8 cellular contexts compared by ENCODE assay signal in the genomic region with DNA sequence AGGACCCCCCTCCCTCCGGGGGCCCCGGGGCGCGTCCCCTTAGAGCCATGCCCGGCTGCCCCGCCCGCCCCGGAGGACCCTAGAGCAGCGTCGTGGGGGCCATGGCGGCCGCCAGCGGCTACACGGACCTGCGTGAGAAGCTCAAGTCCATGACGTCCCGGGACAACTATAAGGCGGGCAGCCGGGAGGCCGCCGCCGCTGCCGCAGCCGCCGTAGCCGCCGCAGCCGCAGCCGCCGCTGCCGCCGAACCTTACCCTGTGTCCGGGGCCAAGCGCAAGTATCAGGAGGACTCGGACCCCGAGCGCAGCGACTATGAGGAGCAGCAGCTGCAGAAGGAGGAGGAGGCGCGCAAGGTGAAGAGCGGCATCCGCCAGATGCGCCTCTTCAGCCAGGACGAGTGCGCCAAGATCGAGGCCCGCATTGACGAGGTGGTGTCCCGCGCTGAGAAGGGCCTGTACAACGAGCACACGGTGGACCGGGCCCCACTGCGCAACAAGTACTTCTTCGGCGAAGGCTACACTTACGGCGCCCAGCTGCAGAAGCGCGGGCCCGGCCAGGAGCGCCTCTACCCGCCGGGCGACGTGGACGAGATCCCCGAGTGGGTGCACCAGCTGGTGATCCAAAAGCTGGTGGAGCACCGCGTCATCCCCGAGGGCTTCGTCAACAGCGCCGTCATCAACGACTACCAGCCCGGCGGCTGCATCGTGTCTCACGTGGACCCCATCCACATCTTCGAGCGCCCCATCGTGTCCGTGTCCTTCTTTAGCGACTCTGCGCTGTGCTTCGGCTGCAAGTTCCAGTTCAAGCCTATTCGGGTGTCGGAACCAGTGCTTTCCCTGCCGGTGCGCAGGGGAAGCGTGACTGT. TPM values are rescaled to one million over a fixed set of nuclear protein-coding genes. Genes with fewer than 3 reads are reported as not detected.
DNase-seq lines count a peak whose midpoint lies in the region; ATAC-seq and TF ChIP-seq lines count a peak whose summit lies in the region.

No MANE protein-coding gene starts in this region.

- ATAC-seq in HG02885 (IDR thresholded peaks at IDR 0.05; ENCODE audit: poor library complexity, unreplicated experiment) (peak; percentile 2), right cardiac atrium (peak; percentile 3 to 4), GM18519 (IDR thresholded peaks at IDR 0.05; ENCODE audit: low FRiP score, unreplicated experiment) (no peak)

- intact Hi-C loops in right cardiac atrium (cut with DNase I): loop anchor here in 1 of 4 donors (5.0 kb wide), 1 partner anchor 42 kb away; no protein-coding TSS in a partner anchor
- intact Hi-C loops in sigmoid colon (cut with DNase I): loop anchor here (5.0 to 10.0 kb wide), 4 partner anchors 32 to 500 kb away; a partner anchor contains a TSS

- TF ChIP-seq EP300 in sigmoid colon (IDR thresholded peaks at IDR 0.05): no peak

- WGBS in right cardiac atrium: under 1% methylated on average over 91 of the region's 91 CpGs
- WGBS in sigmoid colon, 2 donors: 0% methylated on average over 91 of the region's 91 CpGs

- H3K4me1 ChIP-seq in right cardiac atrium (ENCODE audit: control insufficient read depth, insufficient read depth, low read length): peaks cover 20% of the 10 kb centered on the region
- H3K4me1 ChIP-seq in sigmoid colon: peaks cover 0 to 63% (median 59%) of the 10 kb centered on the region in 4 donors

- peak overlapping the region; percentile 79 for H3K27ac ChIP-seq in right cardiac atrium (ENCODE audit: low read length)
- H3K27ac ChIP-seq in sigmoid colon: peak overlapping the region; percentile 97 to 99 (median 98)

- peak overlapping the region; percentile 76 for H3K4me3 ChIP-seq in right cardiac atrium (ENCODE audit: low read length)
- peak overlapping the region; percentile 87 to 94 (median 92) for H3K4me3 ChIP-seq in sigmoid colon

- H3K9me3 ChIP-seq in right cardiac atrium (ENCODE audit: control insufficient read depth, low read length) (no peaks in the 10 kb centered on the region), sigmoid colon (no peaks in the 10 kb centered on the region)

- H3K27me3 ChIP-seq in right cardiac atrium (ENCODE audit: control insufficient read depth, insufficient read depth) (no peaks in the 10 kb centered on the region), sigmoid colon (no peaks in the 10 kb centered on the region)

- peak in 1 of 2 donors; percentile 60 for TF ChIP-seq POLR2A in sigmoid colon (IDR thresholded peaks at IDR 0.05)

- H3K36me3 ChIP-seq in sigmoid colon: peaks cover 0 to 3% (median 0%) of the 10 kb centered on the region in 4 donors

- TF ChIP-seq CTCF in sigmoid colon (IDR thresholded peaks at IDR 0.05): no peak

- DNase-seq in ELR (ENCODE audit: low read depth): peak; percentile 71
- DNase-seq in T follicular helper cell (ENCODE audit: low read depth): peak; percentile 81
- DNase-seq in amygdala (lab: John Stamatoyannopoulos, UW): peak in 37 of 56 donors; percentile 9 to 74 (median 44)
- peak; percentile 57 to 82 (median 79) for DNase-seq in right cardiac atrium
- peak; percentile 88 for DNase-seq in sigmoid colon
- no peak for DNase-seq in OCI-M2 (lab: John Stamatoyannopoulos, UW; ENCODE audit: unreplicated experiment)

RNA-seq across cellular contexts. Expression of a gene that starts 0.7 kb away (rescaled TPM):
- total RNA-seq in right cardiac atrium: 100 to 1,000 TPM; 180 to 195 (median 185) TPM
- 112 TPM for polyA plus RNA-seq in right cardiac atrium
- 100 to 1,000 TPM; 100 to 109 (median 104) TPM for total RNA-seq in sigmoid colon
- 10 to 100 TPM; 36.6 to 46.7 (median 40.0) TPM for polyA plus RNA-seq in sigmoid colon

RNA-seq across cellular contexts. Expression of a gene that starts 41.1 kb away (rescaled TPM):
- total RNA-seq in right cardiac atrium (10 to 100 TPM; 11.2 to 13.9 (median 12.6) TPM), sigmoid colon (10 to 100 TPM; 16.8 to 25.2 (median 17.2) TPM)
- polyA plus RNA-seq in right cardiac atrium (8.6 TPM), sigmoid colon (10 to 100 TPM in 1 of 3 donors, 1 to 10 TPM in 2; 2.8 to 11.2 (median 4.2) TPM)
